In the genomic region with DNA sequence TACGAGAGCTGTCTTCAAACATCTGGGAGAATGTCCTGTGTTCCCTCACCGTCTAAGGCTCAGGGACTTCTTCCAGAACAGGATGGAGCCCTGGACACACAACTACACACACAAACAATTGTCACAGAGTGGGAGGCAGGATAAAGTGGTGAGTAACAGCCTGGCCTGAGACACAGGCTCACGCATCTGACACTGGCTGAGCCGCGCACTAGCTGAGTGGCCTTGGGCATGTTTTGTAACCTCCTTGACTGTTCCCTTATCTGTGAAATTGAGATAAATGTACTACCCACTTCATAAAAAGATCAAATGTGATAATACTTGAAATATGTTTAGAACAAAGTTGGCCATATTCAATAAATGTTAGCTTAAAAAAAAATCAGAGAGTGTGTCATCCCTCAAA, we compare ENCODE assay signal across 36 cellular contexts.
DNase-seq lines count a peak whose midpoint lies in the region; ATAC-seq and TF ChIP-seq lines count a peak whose summit lies in the region.
"Had no signal": no experiment of that assay in that cellular context is flagged by ENCODE, and none has a peak within 500 bp of the region (broad histone marks: within the 10 kb centered on the region; RNA-seq: fewer than 3 reads in every experiment).

No MANE protein-coding gene starts in this region.

- WGBS in H9 (ENCODE audit: extremely low coverage, insufficient read length, low lambda C conversion rate) = no CpG with 5 or more reads among the region's 5 CpGs
- 95% methylated on average over 5 of the region's 5 CpGs; no CpG with 5 or more reads in 1 of the 2 experiments for WGBS in endodermal cell (ENCODE audit: insufficient coverage in 1 of 2, insufficient read length in 1 of 2), 2 experiments

- H4K8ac ChIP-seq in H9 (replicated peaks; ENCODE audit: insufficient read length, low read depth, low read length) = peak overlapping the region; percentile 18

- ATAC-seq in GM19467 (IDR thresholded peaks at IDR 0.05; ENCODE audit: unreplicated experiment) = no peak
- ATAC-seq: CD8-positive, alpha-beta T cell; stimulated activated naive CD8-positive, alpha-beta T cell treated with anti-CD3 and anti-CD28 coated beads, Interleukin-15, Interleukin-2, amounts not matched to agents 100 U/mL and 50 U/mL, for 24 hours had no signal

- no peak overlapping the region for H2BK5ac ChIP-seq in H9 (ENCODE audit: insufficient read length, low read length)

- H3K9ac ChIP-seq in H9 (ENCODE audit: extremely low read depth, insufficient read length, low read length) = no peak overlapping the region
- H3K9ac ChIP-seq in endodermal cell (ENCODE audit: extremely low read depth, low read length, poor library complexity, severe bottlenecking) = no peak overlapping the region
- H3K9ac ChIP-seq: parathyroid adenoma had no signal

- no peak overlapping the region for H3K4me2 ChIP-seq in H9 (ENCODE audit: insufficient read depth, insufficient read length, low read length)

- TF ChIP-seq CTCF in H9 (conservative IDR thresholded peaks at IDR 0.05) (no peak), NB4 (IDR thresholded peaks at IDR 0.05; ENCODE audit: low read depth, low read length) (no peak), endodermal cell (conservative IDR thresholded peaks at IDR 0.05) (no peak), nephron (IDR thresholded peaks at IDR 0.05; ENCODE audit: unreplicated experiment in 3 of 3) (no peak), BE2C (IDR thresholded peaks at IDR 0.05; ENCODE audit: low read depth, low read length) (no peak)

- POLR2A ChIA-PET in HEK293T (lab: Yijun Ruan, JAX) = no interaction called here

- no peak overlapping the region for H3K4ac ChIP-seq in H9 (ENCODE audit: low read depth, low read length)

- H3K4me1 ChIP-seq in H9 (ENCODE audit: insufficient read depth, low read length) (peaks cover 1% of the 10 kb centered on the region; the same call in 1 of the 2 replicates), endodermal cell (ENCODE audit: control insufficient read depth, insufficient read depth, low read length) (peaks cover 2% of the 10 kb centered on the region), BE2C (peaks cover under 1% of the 10 kb centered on the region; the same call in 1 of the 2 replicates)
- H3K4me1 ChIP-seq: HAP-1, parathyroid adenoma had no signal

- H3K27me3 ChIP-seq in H9 (ENCODE audit: insufficient read depth, low read length) (no peaks in the 10 kb centered on the region), endodermal cell (ENCODE audit: control insufficient read depth, insufficient read depth, low read length, poor library complexity, severe bottlenecking) (no peaks in the 10 kb centered on the region), BE2C (no peaks in the 10 kb centered on the region)
- H3K27me3 ChIP-seq: breast epithelium, uterus had no signal

- no peak overlapping the region for H3T11ph ChIP-seq in H9 (ENCODE audit: low read length)

- H2BK20ac ChIP-seq in H9 (ENCODE audit: low read depth, low read length, poor library complexity, severe bottlenecking) = no peak overlapping the region

- no peaks in the 10 kb centered on the region for H4K20me1 ChIP-seq in H9 (ENCODE audit: control insufficient read depth, insufficient read depth, insufficient read length)

- H3K23ac ChIP-seq in H9 (ENCODE audit: insufficient read length, low read depth, low read length) = no peak overlapping the region

- CTCF ChIA-PET in HEK293T (lab: Yijun Ruan, JAX) = no interaction called here

- H3K4me1 Mint-ChIP-seq in H9 = peaks cover 8 to 10% of the 10 kb centered on the region in 2 experiments
- H3K4me1 Mint-ChIP-seq in endodermal cell = peaks cover 5% of the 10 kb centered on the region
- peaks cover 35% of the 10 kb centered on the region for H3K4me1 Mint-ChIP-seq in nephron

- H2BK120ac ChIP-seq in H9 (ENCODE audit: low read depth, low read length, poor library complexity, severe bottlenecking) = no peak overlapping the region

- H3K9me3 Mint-ChIP-seq in H9 (no peaks in the 10 kb centered on the region; a peak in 1 of 5 replicates), endodermal cell (no peaks in the 10 kb centered on the region), nephron (no peaks in the 10 kb centered on the region)
- H3K9me3 Mint-ChIP-seq: activated T-helper 2 cell treated with anti-CD3 and anti-CD28 coated beads, Interferon-gamma antibody, Interleukin-2, Interleukin-4, amounts not matched to agents 10 μg/mL and 5 μg/mL and 100 μg/mL, durations not matched to agents 14 hours and 24 hours and 36 hours; CD8-positive, alpha-beta T cell; neural crest cell had no signal

- H2AFZ ChIP-seq in H9 (ENCODE audit: low read length) = no peak overlapping the region
- H2AFZ ChIP-seq: parathyroid adenoma had no signal

- no peak overlapping the region for H2BK15ac ChIP-seq in H9 (ENCODE audit: low read depth, low read length)

- H3K79me2 ChIP-seq in H9 (ENCODE audit: insufficient read depth, low read length) = no peaks in the 10 kb centered on the region
- H3K79me2 ChIP-seq: parathyroid adenoma had no signal

- H3K4me3 ChIP-seq in NB4 (ENCODE audit: low read depth, low read length) (no peak overlapping the region), endodermal cell (ENCODE audit: low read length) (no peak overlapping the region), BE2C (ENCODE audit: low read depth, low read length) (no peak overlapping the region)
- H3K4me3 ChIP-seq: breast epithelium, HAP-1, uterus had no signal

- no peak overlapping the region for H3K14ac ChIP-seq in H9 (ENCODE audit: insufficient read depth, low read length)

- no peak for TF ChIP-seq POLR2A in NB4 (IDR thresholded peaks at IDR 0.05; ENCODE audit: extremely low read depth, insufficient read length)

- H3K79me1 ChIP-seq in H9 (ENCODE audit: insufficient read depth, low read depth, low read length, poor library complexity, severe bottlenecking) = no peaks in the 10 kb centered on the region

- H2BK12ac ChIP-seq in H9 (ENCODE audit: insufficient read length, low read depth, low read length) = no peak overlapping the region

- H2AK5ac ChIP-seq in H9 (ENCODE audit: insufficient read length, low read length) = no peak overlapping the region

- H3K36me3 ChIP-seq in endodermal cell (ENCODE audit: control insufficient read depth, insufficient read depth, low read length) (no peaks in the 10 kb centered on the region), BE2C (no peaks in the 10 kb centered on the region)
- H3K36me3 ChIP-seq: breast epithelium, HAP-1, uterus had no signal

- no peaks in the 10 kb centered on the region for H3K23me2 ChIP-seq in H9 (ENCODE audit: insufficient read length, low read depth, low read length, poor library complexity, severe bottlenecking)

- H3K36me3 Mint-ChIP-seq in H9 (ENCODE audit: insufficient read depth in 1 of 3, low read depth in 3 of 3) = no peaks in the 10 kb centered on the region
- no peaks in the 10 kb centered on the region for H3K36me3 Mint-ChIP-seq in endodermal cell (ENCODE audit: low read depth)
- no peaks in the 10 kb centered on the region for H3K36me3 Mint-ChIP-seq in nephron (ENCODE audit: low read depth)
- H3K36me3 Mint-ChIP-seq: CD8-positive, alpha-beta T cell had no signal

- no peak overlapping the region for H3K56ac ChIP-seq in H9 (ENCODE audit: insufficient read length, low read depth, low read length)

- no peak overlapping the region for H3K27ac ChIP-seq in H9 (ENCODE audit: insufficient read length, low read depth, low read length)
- no peak overlapping the region for H3K27ac ChIP-seq in endodermal cell (ENCODE audit: low read depth, low read length)
- H3K27ac ChIP-seq: breast epithelium, parathyroid adenoma, uterus, VCaP had no signal

- DNase-seq in H9 = no peak
- DNase-seq in NB4 (ENCODE audit: low read depth) = peak; percentile 41
- peak; percentile 22 for DNase-seq in endodermal cell
- DNase-seq in BE2C = no peak
- no peak for DNase-seq in HEK293T (ENCODE audit: extremely low spot score)
- no peak for DNase-seq in HPDE6-E6E7 (ENCODE audit: extremely low spot score)
- DNase-seq: activated CD4-positive, alpha-beta T cell treated with anti-CD3 and anti-CD28 coated beads for 4 hours; activated CD8-positive, alpha-beta memory T cell treated with anti-CD3 and anti-CD28 coated beads for 24 hours; activated naive CD4-positive, alpha-beta T cell treated with anti-CD3 and anti-CD28 coated beads, Interleukin-2, amount 50 U/mL, for 16 hours; activated T-cell treated with anti-CD3 and anti-CD28 coated beads for 4 hours; amygdala; CD8-positive, alpha-beta T cell; DMS 273 treated with DMSO at 0.1 percent for 48 hours; hippocampal formation; KG1; left cardiac atrium; mammary epithelial cell; MM.1S; NCI-H146; NCI-H446; NCI-H82; retina; SIG-M5; small intestine; stimulated activated CD4-positive, alpha-beta T cell treated with anti-CD3 and anti-CD28 coated beads, Interleukin-1b, Interleukin-23, amount 100 ng/mL, for 48 hours; stimulated activated naive CD8-positive, alpha-beta T cell treated with anti-CD3 and anti-CD28 coated beads, Interleukin-15, Interleukin-2, amounts not matched to agents 100 U/mL and 50 U/mL, for 24 hours; SW 1271; uterus had no signal

- H3K18ac ChIP-seq in H9 (ENCODE audit: insufficient read length, low read depth, low read length) = no peak overlapping the region

- H3K4me3 Mint-ChIP-seq in H9 (no peak overlapping the region), endodermal cell (no peak overlapping the region), nephron (no peak overlapping the region)
- H3K4me3 Mint-ChIP-seq: CD8-positive, alpha-beta T cell; neural crest cell had no signal

- H3K27me3 Mint-ChIP-seq in H9 (ENCODE audit: low read depth) = peaks cover 4% of the 10 kb centered on the region
- peaks cover 11% of the 10 kb centered on the region for H3K27me3 Mint-ChIP-seq in endodermal cell (ENCODE audit: insufficient read depth)
- peaks cover 20% of the 10 kb centered on the region for H3K27me3 Mint-ChIP-seq in nephron (ENCODE audit: low read depth)

- H3K27ac Mint-ChIP-seq in H9 (no peak overlapping the region; a peak in 1 of 7 replicates), endodermal cell (no peak overlapping the region), nephron (peak overlapping the region in 2 of 3 experiments; percentile 13)
- H3K27ac Mint-ChIP-seq: activated T-helper 2 cell treated with anti-CD3 and anti-CD28 coated beads, Interferon-gamma antibody, Interleukin-2, Interleukin-4, amounts not matched to agents 10 μg/mL and 5 μg/mL and 100 μg/mL, durations not matched to agents 14 hours and 24 hours and 36 hours; CD8-positive, alpha-beta T cell had no signal

- H4K91ac ChIP-seq in H9 (ENCODE audit: insufficient read length, low read depth, low read length) = no peak overlapping the region

- H3K9me3 ChIP-seq in H9 (ENCODE audit: control insufficient read depth, low read depth, low read length) (no peaks in the 10 kb centered on the region), endodermal cell (ENCODE audit: control insufficient read depth, low read length) (no peaks in the 10 kb centered on the region), BE2C (no peaks in the 10 kb centered on the region)
- H3K9me3 ChIP-seq: breast epithelium, HAP-1, uterus had no signal

- H4K5ac ChIP-seq in H9 (ENCODE audit: insufficient read length, low read depth, low read length) = no peak overlapping the region

TF ChIP-seq in HEK293T, 16 proteins besides CTCF, POLR2A, EP300 and RAD21:
- no peak for TF ChIP-seq SP1 (IDR thresholded peaks at IDR 0.05)
- TF ChIP-seq L3MBTL2 (conservative IDR thresholded peaks at IDR 0.05) = no peak
- TF ChIP-seq SUZ12 (IDR thresholded peaks at IDR 0.05) = no peak
- no peak for TF ChIP-seq BHLHE40 (IDR thresholded peaks at IDR 0.05; ENCODE audit: borderline replicate concordance)

Comparison
In these comparisons a context has a peak if more than half of its experiments do, and no peak if none do; other contexts are left out.
1. DNase-seq: peak in NB4 (single experiment) and endodermal cell (single experiment); none in H9 (single experiment), BE2C (single experiment), HEK293T (single experiment) and HPDE6-E6E7 (single experiment).
2. H3K27ac Mint-ChIP-seq: peak in nephron (2 of 3); none in H9 (0 of 3) and endodermal cell (single experiment).